Comparison of ENCODE assay signal across 9 cellular contexts in the genomic region with DNA sequence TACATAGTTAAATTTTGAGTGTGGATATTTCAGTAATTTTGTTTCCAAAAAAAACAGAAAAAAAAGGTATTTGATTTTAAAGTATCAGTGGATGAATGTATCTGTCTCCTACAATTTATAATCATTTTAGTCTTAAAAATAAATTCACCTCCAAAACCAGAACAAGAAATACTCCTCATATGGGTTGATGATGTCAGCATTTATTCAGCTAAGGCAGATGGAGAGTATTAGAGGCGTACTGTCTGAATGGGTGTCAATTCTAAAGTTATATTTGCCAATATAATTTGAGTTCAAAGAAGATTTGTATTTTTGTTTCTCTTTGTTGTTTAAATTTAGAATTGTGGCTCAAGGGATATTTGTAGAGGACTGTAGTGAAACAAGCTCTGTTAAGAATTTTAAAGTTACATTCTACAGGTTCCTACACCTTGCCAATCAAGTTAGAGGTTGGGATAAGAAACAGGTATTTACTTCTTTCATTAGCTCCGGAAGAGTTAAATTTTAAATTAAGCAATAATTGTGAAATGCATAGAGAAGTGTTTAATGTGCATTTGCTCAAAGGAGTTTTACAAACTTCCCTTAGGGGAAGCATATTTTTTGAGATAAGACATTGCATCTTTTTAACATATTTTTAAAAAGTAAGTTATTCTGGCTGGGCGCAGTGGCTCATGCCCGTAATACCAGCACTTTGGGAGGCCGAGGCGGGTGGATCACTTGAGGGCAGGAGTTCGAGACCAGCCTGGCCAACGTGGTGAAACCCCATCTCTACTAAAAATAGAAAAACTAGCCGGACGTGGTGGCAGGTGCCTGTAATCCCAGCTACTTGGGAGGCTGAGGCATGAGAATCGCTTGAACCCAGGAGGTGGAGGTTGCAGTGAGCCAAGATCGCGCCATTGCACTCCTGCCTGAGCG. TPM values are rescaled to one million over a fixed set of nuclear protein-coding genes. Genes with fewer than 3 reads are reported as not detected.
DNase-seq lines count a peak whose midpoint lies in the region; ATAC-seq and TF ChIP-seq lines count a peak whose summit lies in the region.
"Had no signal": no experiment of that assay in that cellular context is flagged by ENCODE, and none has a peak within 500 bp of the region (broad histone marks: within the 10 kb centered on the region; RNA-seq: fewer than 3 reads in every experiment).

No MANE protein-coding gene starts in this region.

- no TSS peak for BruUV-seq in HCT116 (replicated peaks; lab: Mats Ljungman, UMichigan)

- H3K27me3 Mint-ChIP-seq in T-cell, result peaks cover 3 to 11% of the 10 kb centered on the region in 2 donors

- no peak for TF ChIP-seq RAD21 in HCT116 (IDR thresholded peaks at IDR 0.05; ENCODE audit: low read depth)

- no peaks in the 10 kb centered on the region for H3K9me3 Mint-ChIP-seq in T-cell

- DNase-seq in HCT116 (ENCODE audit: low read depth, low spot score) (no peak), T-cell (no peak), fibroblast of the aortic adventitia (ENCODE audit: low read depth) (peak; percentile 15), gastrocnemius medialis (no peak), germinal center (ENCODE audit: low spot score) (no peak), NCI-H524 treated with DMSO at 0.1 percent for 48 hours (lab: John Stamatoyannopoulos, UW) (no peak), EL (no peak), thyroid gland (no peak)
- DNase-seq: stimulated activated CD4-positive, alpha-beta T cell treated with anti-CD3 and anti-CD28 coated beads, Interleukin-12 subunit alpha, Interleukin-12 subunit beta, amount 100 ng/mL, for 4 hours had no signal

- TF ChIP-seq POLR2A in HCT116 (IDR thresholded peaks at IDR 0.05; ENCODE audit: borderline replicate concordance, extremely low read depth, insufficient read depth, insufficient read length) (no peak), gastrocnemius medialis (IDR thresholded peaks at IDR 0.05) (no peak), thyroid gland (IDR thresholded peaks at IDR 0.05) (no peak)

- H3K4me3 Mint-ChIP-seq in T-cell, result peak overlapping the region; percentile 68 to 83 (median 70)

- H3K36me3 Mint-ChIP-seq in T-cell, result no peaks in the 10 kb centered on the region

- H3K4me1 ChIP-seq in HCT116 (ENCODE audit: control insufficient read depth in 1 of 2, insufficient read depth in 2 of 2, low read length in 2 of 2) (peaks cover 2 to 7% of the 10 kb centered on the region in 2 experiments; a peak in 3 of 4 replicates), gastrocnemius medialis (no peaks in the 10 kb centered on the region), thyroid gland (no peaks in the 10 kb centered on the region)

- no peaks in the 10 kb centered on the region for H4K20me1 ChIP-seq in HCT116 (ENCODE audit: insufficient read depth)

- no peak for ATAC-seq in HCT116
- ATAC-seq in T-cell (replicated peaks in 1 of 4), result no peak
- ATAC-seq in gastrocnemius medialis, result no peak

- intact Hi-C loops in HCT116 (cut with micrococcal nuclease), result no loop called here
- intact Hi-C loops in gastrocnemius medialis (cut with DNase I; ENCODE audit: low total_unique reads), result no loop called here
- intact Hi-C loops in thyroid gland (cut with DNase I), result no loop called here

- H3K36me3 ChIP-seq in HCT116 (ENCODE audit: control insufficient read depth in 1 of 2, insufficient read depth in 2 of 2, low read length in 2 of 2), result no peaks in the 10 kb centered on the region
- no peaks in the 10 kb centered on the region for H3K36me3 ChIP-seq in gastrocnemius medialis
- H3K36me3 ChIP-seq in thyroid gland, result no peaks in the 10 kb centered on the region

- TF ChIP-seq CTCF in HCT116 (IDR thresholded peaks at IDR 0.05 in 2 of 3, conservative IDR thresholded peaks at IDR 0.05 in 1 of 3; ENCODE audit: borderline replicate concordance in 1 of 3, insufficient read depth in 1 of 3, low read depth in 2 of 3, low read length in 2 of 3) (no peak), fibroblast of the aortic adventitia (IDR thresholded peaks at IDR 0.05; ENCODE audit: insufficient read depth, low read length) (no peak), gastrocnemius medialis (IDR thresholded peaks at IDR 0.05 in 4 of 5, conservative IDR thresholded peaks at IDR 0.05 in 1 of 5) (no peak), thyroid gland (IDR thresholded peaks at IDR 0.05) (no peak)

- no peaks in the 10 kb centered on the region for H3K79me2 ChIP-seq in HCT116 (ENCODE audit: insufficient read depth, low read length)

- H3K9ac ChIP-seq in HCT116 (ENCODE audit: low read length), result peak overlapping the region; percentile 55; the same call in 1 of the 2 replicates

- H3K4me2 ChIP-seq in HCT116 (ENCODE audit: low read length), result peak overlapping the region; percentile 86

- POLR2A ChIA-PET in HCT116 (lab: Charles Lee) (no interaction called here), T-cell (lab: Charles Lee) (no interaction called here)

- CTCF ChIA-PET in HCT116 (lab: Charles Lee) (no interaction called here), T-cell (lab: Charles Lee) (interaction anchor here in 1 of 2 donors (0.7 kb wide), 1 partner anchor 12 kb away, joined by 4 read pairs; no protein-coding TSS in a partner anchor)

- H3K27ac ChIP-seq in HCT116 (ENCODE audit: low read depth, low read length) (no peak overlapping the region), gastrocnemius medialis (no peak overlapping the region), thyroid gland (no peak overlapping the region)

- H3K9me3 ChIP-seq in HCT116 (ENCODE audit: control insufficient read depth in 1 of 2, insufficient read depth in 1 of 2, low read depth in 1 of 2, low read length in 2 of 2) (no peaks in the 10 kb centered on the region), gastrocnemius medialis (no peaks in the 10 kb centered on the region), thyroid gland (no peaks in the 10 kb centered on the region)

- H3K4me3 ChIP-seq in HCT116 (replicated peaks in 1 of 2; ENCODE audit: low read depth in 1 of 2, low read length in 2 of 2) (peak overlapping the region; percentile 69 to 72), fibroblast of the aortic adventitia (ENCODE audit: low read depth, low read length) (peak overlapping the region; percentile 96), gastrocnemius medialis (peak overlapping the region; percentile 50 to 59 (median 52)), thyroid gland (replicated peaks in 1 of 3) (peak overlapping the region in 1 of 3 donors; percentile 30)

- no peaks in the 10 kb centered on the region for H3K27me3 ChIP-seq in HCT116 (ENCODE audit: insufficient read depth, low read length)
- H3K27me3 ChIP-seq in gastrocnemius medialis, result no peaks in the 10 kb centered on the region
- no peaks in the 10 kb centered on the region for H3K27me3 ChIP-seq in thyroid gland

- H2AFZ ChIP-seq in HCT116 (ENCODE audit: low read depth, low read length, poor library complexity, severe bottlenecking), result peak overlapping the region; percentile 98

- no peaks in the 10 kb centered on the region for H3K9me2 ChIP-seq in HCT116 (ENCODE audit: insufficient read depth)

- RAD21 ChIA-PET in HCT116 (lab: Charles Lee; ENCODE audit: low non-redundant PET in 1 of 2, low total read pairs in 2 of 2, uncharacterized antibody in 2 of 2, unreplicated experiment in 2 of 2), result no interaction called here

- peaks cover 14 to 15% (median 15%) of the 10 kb centered on the region in 3 donors for H3K4me1 Mint-ChIP-seq in T-cell

- H3K27ac Mint-ChIP-seq in T-cell, result no peak overlapping the region

- in situ Hi-C loops in gastrocnemius medialis (cut with MboI; ENCODE audit: low sequenced_read_pairs in 4 of 4), result no loop called here

- 80 to 84% methylated on average over 14 of the region's 14 CpGs for WGBS in thyroid gland, 2 donors

TF ChIP-seq in HCT116, 20 proteins besides CTCF, POLR2A, EP300 and RAD21 (continues in another document):
- TF ChIP-seq ZNF274 (IDR thresholded peaks at IDR 0.05; ENCODE audit: low read depth, low read length), result no peak
- no peak for TF ChIP-seq ELF1 (IDR thresholded peaks at IDR 0.05; ENCODE audit: borderline replicate concordance, low read depth)
- no peak for TF ChIP-seq SRF (IDR thresholded peaks at IDR 0.05; ENCODE audit: low read depth)
- no peak for TF ChIP-seq TCF7L2 (IDR thresholded peaks at IDR 0.05; ENCODE audit: borderline replicate concordance, extremely low read depth, insufficient read depth, insufficient read length)
- TF ChIP-seq REST (IDR thresholded peaks at IDR 0.05; ENCODE audit: low read depth), result no peak

RNA-seq across cellular contexts. Expression of gene PLA2G4A, which starts 1.2 kb away (rescaled TPM):
- total RNA-seq in HCT116 (2021; ENCODE audit: unreplicated experiment) (8.6 TPM), T-cell (under 1 TPM in 1 of 5 donors, not detected in 4; 0.35 TPM), fibroblast of the aortic adventitia (ENCODE audit: low replicate concordance) (7.3 and 74.7 TPM in 2 replicates), gastrocnemius medialis (under 1 TPM; 0.44 to 0.95 (median 0.75) TPM), thyroid gland (1 to 10 TPM; 3.4 to 6.4 (median 5.2) TPM)
- polyA plus RNA-seq in HCT116 (2012), result 1.3 and 2.3 TPM in 2 replicates
